ENCODE assay signal across 10 cellular contexts in genomic region chr2:28449489-28450395, GRCh38. TPM values are rescaled to one million over a fixed set of nuclear protein-coding genes. Genes with fewer than 3 reads are reported as not detected.
DNase-seq lines count a peak whose midpoint lies in the region; ATAC-seq and TF ChIP-seq lines count a peak whose summit lies in the region.
"Had no signal": no experiment of that assay in that cellular context is flagged by ENCODE, and none has a peak within 500 bp of the region (broad histone marks: within the 10 kb centered on the region; RNA-seq: fewer than 3 reads in every experiment).

No MANE protein-coding gene starts in this region.

- no peak for TF ChIP-seq POLR2A in suprapubic skin (IDR thresholded peaks at IDR 0.05)

- H2BK15ac ChIP-seq in mesendoderm (replicated peaks; ENCODE audit: low read depth): no peak overlapping the region

- peak; percentile 74 for ATAC-seq in activated T-cell treated with anti-CD3 and anti-CD28 coated beads, Interleukin-2, amount 50 U/mL, for 4 hours
- no peak for ATAC-seq in GM21737 (IDR thresholded peaks at IDR 0.05; ENCODE audit: unreplicated experiment)
- ATAC-seq: psoas muscle had no signal

- H2BK120ac ChIP-seq in mesendoderm (ENCODE audit: low read depth, low read length): no peak overlapping the region

- no peak overlapping the region for H3K4ac ChIP-seq in mesendoderm (ENCODE audit: low read depth, low read length)

- H3K4me3 Mint-ChIP-seq in activated T-cell treated with anti-CD3 and anti-CD28 coated beads, Interleukin-2, amount 50 U/mL, for 4 hours: peak overlapping the region; percentile 58

- WGBS in mesendoderm (ENCODE audit: extremely low coverage, insufficient coverage, low lambda C conversion rate): no CpG with 5 or more reads among the region's 17 CpGs
- 40% methylated on average over 17 of the region's 17 CpGs for WGBS in suprapubic skin

- TF ChIP-seq CTCF in suprapubic skin (IDR thresholded peaks at IDR 0.05): no peak

- H3K27ac ChIP-seq in mesendoderm (ENCODE audit: low read depth, low read length) (no peak overlapping the region), suprapubic skin (no peak overlapping the region)
- H3K27ac ChIP-seq: cardiac muscle cell, psoas muscle had no signal

- H3K4me3 ChIP-seq in mesendoderm (ENCODE audit: low read length): no peak overlapping the region
- H3K4me3 ChIP-seq in suprapubic skin: no peak overlapping the region
- H3K4me3 ChIP-seq: cardiac muscle cell, psoas muscle had no signal

- H3K9ac ChIP-seq in mesendoderm (ENCODE audit: low read length): no peak overlapping the region

- H4K8ac ChIP-seq in mesendoderm (ENCODE audit: low read depth, low read length): no peak overlapping the region

- no peak overlapping the region for H3K23ac ChIP-seq in mesendoderm (ENCODE audit: low read length)

- H3K9me3 Mint-ChIP-seq in activated T-cell treated with anti-CD3 and anti-CD28 coated beads, Interleukin-2, amount 50 U/mL, for 4 hours: no peaks in the 10 kb centered on the region

- H3K4me1 Mint-ChIP-seq in activated T-cell treated with anti-CD3 and anti-CD28 coated beads, Interleukin-2, amount 50 U/mL, for 4 hours (ENCODE audit: low read depth): peaks cover 55% of the 10 kb centered on the region

- peak overlapping the region; percentile 46 for H3K56ac ChIP-seq in mesendoderm (ENCODE audit: low read length)

- H2BK5ac ChIP-seq in mesendoderm (ENCODE audit: low read length): no peak overlapping the region

- H3K79me2 ChIP-seq in mesendoderm (ENCODE audit: control insufficient read depth, insufficient read depth, low read length): no peaks in the 10 kb centered on the region

- no peaks in the 10 kb centered on the region for H3K4me1 ChIP-seq in mesendoderm (ENCODE audit: control insufficient read depth, low read depth, low read length)
- peaks cover 59% of the 10 kb centered on the region for H3K4me1 ChIP-seq in suprapubic skin
- H3K4me1 ChIP-seq: psoas muscle had no signal

- H3K27me3 Mint-ChIP-seq in activated T-cell treated with anti-CD3 and anti-CD28 coated beads, Interleukin-2, amount 50 U/mL, for 4 hours (ENCODE audit: low read depth): no peaks in the 10 kb centered on the region

- peak; percentile 78 to 87 for DNase-seq in activated CD4-positive, alpha-beta T cell treated with anti-CD3 and anti-CD28 coated beads for 24 hours (ENCODE audit: low read depth in 2 of 2)
- DNase-seq in activated CD4-positive, alpha-beta T cell treated with anti-CD3 and anti-CD28 coated beads for 1 hour: no peak
- peak; percentile 77 for DNase-seq in activated T-cell treated with anti-CD3 and anti-CD28 coated beads, Interleukin-2, amount 50 U/mL, for 4 hours
- DNase-seq in mesendoderm: peak; percentile 71
- peak; percentile 52 to 74 for DNase-seq in suprapubic skin (ENCODE audit: low spot score in 2 of 2)
- DNase-seq in cerebellar nuclear complex (lab: John Stamatoyannopoulos, UW): no peak
- DNase-seq in middle frontal gyrus (ENCODE audit: extremely low spot score, low spot score): no peak
- DNase-seq: psoas muscle had no signal

- H3K9me3 ChIP-seq in suprapubic skin: no peaks in the 10 kb centered on the region
- H3K9me3 ChIP-seq: psoas muscle had no signal

- H3K36me3 ChIP-seq in mesendoderm (ENCODE audit: control insufficient read depth, insufficient read depth, low read length) (no peaks in the 10 kb centered on the region), suprapubic skin (no peaks in the 10 kb centered on the region)
- H3K36me3 ChIP-seq: cardiac muscle cell had no signal

- H3K79me1 ChIP-seq in mesendoderm (ENCODE audit: low read length): no peaks in the 10 kb centered on the region

- no peak overlapping the region for H3K4me2 ChIP-seq in mesendoderm (ENCODE audit: low read length)

- H3K27me3 ChIP-seq in mesendoderm (ENCODE audit: insufficient read depth, low read length, poor library complexity): no peaks in the 10 kb centered on the region
- H3K27me3 ChIP-seq in suprapubic skin: no peaks in the 10 kb centered on the region
- H3K27me3 ChIP-seq: cardiac muscle cell had no signal

- H3K36me3 Mint-ChIP-seq in activated T-cell treated with anti-CD3 and anti-CD28 coated beads, Interleukin-2, amount 50 U/mL, for 4 hours (ENCODE audit: insufficient read depth): no peaks in the 10 kb centered on the region

- H4K5ac ChIP-seq in mesendoderm (ENCODE audit: low read length): no peak overlapping the region

- H2AK5ac ChIP-seq in mesendoderm (ENCODE audit: low read length): no peak overlapping the region

- no peak for TF ChIP-seq EP300 in suprapubic skin (IDR thresholded peaks at IDR 0.05)

- H3K18ac ChIP-seq in mesendoderm (ENCODE audit: low read length): no peak overlapping the region

RNA-seq across cellular contexts. Expression of gene PLB1, which starts 46.1 kb away (rescaled TPM):
- total RNA-seq in activated T-cell treated with anti-CD3 and anti-CD28 coated beads, Interleukin-2, amount 50 U/mL, for 4 hours: under 1 TPM in 2 of 3 donors, not detected in 1; 0.05 to 0.10 TPM
- 0.31 TPM for polyA plus RNA-seq in mesendoderm (2013, experiment 1 of 2)
- polyA plus RNA-seq in mesendoderm (2013, experiment 2 of 2): 0.25 TPM
- total RNA-seq in suprapubic skin: 10 to 100 TPM in 1 of 4 donors, 1 to 10 TPM in 3; 3.9 to 21.6 (median 9.1) TPM

RNA-seq across cellular contexts. Expression of gene FOSL2, which starts 57.1 kb away (rescaled TPM):
- 10 to 100 TPM; 71.5 to 98.6 (median 90.4) TPM for total RNA-seq in activated T-cell treated with anti-CD3 and anti-CD28 coated beads, Interleukin-2, amount 50 U/mL, for 4 hours
- polyA plus RNA-seq in mesendoderm (2013, experiment 1 of 2): 4.6 TPM
- 4.9 TPM for polyA plus RNA-seq in mesendoderm (2013, experiment 2 of 2)
- 100 to 1,000 TPM; 298 to 370 (median 337) TPM for total RNA-seq in suprapubic skin

Comparison
In these comparisons a context has a peak if more than half of its experiments do, and no peak if none do; other contexts are left out.
1. DNase-seq: peak in activated CD4-positive, alpha-beta T cell treated with anti-CD3 and anti-CD28 coated beads for 24 hours (2 of 2), activated T-cell treated with anti-CD3 and anti-CD28 coated beads, Interleukin-2, amount 50 U/mL, for 4 hours (single experiment), mesendoderm (single experiment) and suprapubic skin (2 of 2); none in activated CD4-positive, alpha-beta T cell treated with anti-CD3 and anti-CD28 coated beads for 1 hour (single experiment), cerebellar nuclear complex (0 of 2) and middle frontal gyrus (single experiment).
2. RNA of gene PLB1, which starts 46.1 kb away (total RNA-seq): 3.9 to 21.6 TPM in suprapubic skin; 0.05 to 0.10 TPM in activated T-cell treated with anti-CD3 and anti-CD28 coated beads, Interleukin-2, amount 50 U/mL, for 4 hours; every median in the first group is over 4 times any median in the second.